In the genomic region with DNA sequence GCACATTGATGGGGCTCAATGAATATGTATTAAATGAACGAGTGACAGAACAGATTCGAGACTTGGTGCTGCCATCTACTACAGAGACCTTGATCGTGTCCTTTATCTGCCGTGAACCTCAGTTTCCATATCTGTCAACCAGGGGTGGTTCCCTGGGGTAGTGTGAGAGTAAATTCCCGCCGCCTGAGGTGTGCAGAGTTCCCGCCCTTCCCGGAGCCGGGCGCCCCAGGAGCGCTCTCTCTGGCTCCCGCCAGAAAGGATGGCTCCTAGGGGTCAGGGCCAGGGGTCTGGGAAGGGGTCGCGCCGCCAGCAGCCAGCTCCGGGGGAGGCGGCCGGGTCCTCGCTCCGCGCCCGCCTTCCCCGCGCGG, we compare ENCODE assay signal across 9 cellular contexts. TPM values are rescaled to one million over a fixed set of nuclear protein-coding genes. Genes with fewer than 3 reads are reported as not detected.
A peak's percentile ranks its signal among the peaks of the same experiment; 100 is the strongest.
DNase-seq lines count a peak whose midpoint lies in the region; ATAC-seq, FAIRE-seq and TF ChIP-seq lines count a peak whose summit lies in the region.
"Had no signal": no experiment of that assay in that cellular context is flagged by ENCODE, and none has a peak within 500 bp of the region (broad histone marks: within the 10 kb centered on the region; RNA-seq: fewer than 3 reads in every experiment).

No MANE protein-coding gene starts in this region.

- H3K4me1 ChIP-seq in iPS DF 6.9 (ENCODE audit: control insufficient read depth, insufficient read depth, low read length) (0 out of 2 replicates have a peak, but pooled peaks cover 1% of the 10 kb centered on the region), small intestine (ENCODE audit: control insufficient read depth in 2 of 2, insufficient read depth in 1 of 2, low read depth in 1 of 2, low read length in 1 of 2) (peaks cover 0 to 3% of the 10 kb centered on the region in 2 donors), thyroid gland (peaks cover 35 to 36% of the 10 kb centered on the region in 2 donors)

- DNase-seq in NCI-H146 treated with DMSO at 0.1 percent for 48 hours (lab: John Stamatoyannopoulos, UW; ENCODE audit: unreplicated experiment) (peak; percentile 15), NCI-H146 (lab: John Stamatoyannopoulos, UW) (no peak), WTC11 (ENCODE audit: low spot score) (no peak), iPS DF 6.9 (ENCODE audit: low read depth, low spot score) (no peak), small intestine (no peak), thyroid gland (no peak), amniotic stem cell (lab: John Stamatoyannopoulos, UW) (no peak)
- no peak for DNase-seq in stimulated activated CD8-positive, alpha-beta memory T cell treated with anti-CD3 and anti-CD28 coated beads, Interleukin-4, amount 100 ng/mL, for 48 hours
- DNase-seq: kidney glomerular epithelial cell had no signal

- H3K36me3 Mint-ChIP-seq in WTC11 = no peaks in the 10 kb centered on the region

- peaks cover 89% of the 10 kb centered on the region for H3K27me3 Mint-ChIP-seq in WTC11 (ENCODE audit: low read depth)

- no peaks in the 10 kb centered on the region for H3K36me3 ChIP-seq in iPS DF 6.9 (ENCODE audit: control insufficient read depth, insufficient read depth, low read length)
- H3K36me3 ChIP-seq in small intestine (ENCODE audit: control insufficient read depth in 2 of 2, insufficient read depth in 2 of 2, low read length in 2 of 2) = no peaks in the 10 kb centered on the region
- no peaks in the 10 kb centered on the region for H3K36me3 ChIP-seq in thyroid gland

- intact Hi-C loops in thyroid gland (cut with DNase I) = no loop called here

- H3K4me3 Mint-ChIP-seq in WTC11 = peak overlapping the region; percentile 75

- FAIRE-seq in small intestine (lab: Jason Lieb, UNC) = no peak

- H3K27ac Mint-ChIP-seq in WTC11 = no peak overlapping the region

- H3K4me3 ChIP-seq in iPS DF 6.9 (ENCODE audit: low read length) (peak overlapping the region; percentile 67; the same call in 1 of the 2 replicates), small intestine (ENCODE audit: low read depth in 1 of 2, low read length in 2 of 2) (peak overlapping the region; percentile 36 to 77), thyroid gland (replicated peaks in 1 of 3) (peak overlapping the region in 1 of 3 donors; percentile 53)

- no peaks in the 10 kb centered on the region for H3K9me3 Mint-ChIP-seq in WTC11

- WGBS in iPS DF 6.9 (ENCODE audit: insufficient coverage, insufficient read length) = no CpG with 5 or more reads among the region's 25 CpGs
- 3% methylated on average over 14 to 25 of the region's 25 CpGs for WGBS in small intestine, 3 donors
- 12 to 41% methylated on average over 3 to 11 of the region's 25 CpGs for WGBS in thyroid gland, 2 donors

- peaks cover 16% of the 10 kb centered on the region for H3K4me1 Mint-ChIP-seq in WTC11

- TF ChIP-seq POLR2A in thyroid gland (IDR thresholded peaks at IDR 0.05) = no peak

- H3K27ac ChIP-seq in iPS DF 6.9 (ENCODE audit: low read length) (no peak overlapping the region), small intestine (ENCODE audit: low read depth in 1 of 2, low read length in 1 of 2) (no peak overlapping the region), thyroid gland (peak overlapping the region in 1 of 3 donors; percentile 67)

- CTCF ChIA-PET in WTC11 (lab: Charles Lee) = interaction anchor here (0.6 to 1.1 kb wide), 4 partner anchors 16 to 322 kb away, joined by 3 to 4 read pairs (median 4); no protein-coding TSS in a partner anchor

- H3K27me3 ChIP-seq in iPS DF 6.9 (ENCODE audit: control insufficient read depth, insufficient read depth, low read length) (peaks cover 25% of the 10 kb centered on the region), small intestine (ENCODE audit: control insufficient read depth in 2 of 2, insufficient read depth in 2 of 2, low read length in 2 of 2) (peaks cover 0 to 8% of the 10 kb centered on the region in 2 donors), thyroid gland (no peaks in the 10 kb centered on the region)

- POLR2A ChIA-PET in WTC11 (lab: Charles Lee) = interaction anchor here (1.1 kb wide), 1 partner anchor 14 kb away, joined by 3 read pairs; no protein-coding TSS in a partner anchor

- peak; percentile 50 for ATAC-seq in WTC11

- no peaks in the 10 kb centered on the region for H3K9me3 ChIP-seq in iPS DF 6.9 (ENCODE audit: control insufficient read depth, insufficient read depth, low read length)
- no peaks in the 10 kb centered on the region for H3K9me3 ChIP-seq in small intestine (ENCODE audit: control insufficient read depth, low read depth)
- no peaks in the 10 kb centered on the region for H3K9me3 ChIP-seq in thyroid gland

- TF ChIP-seq CTCF in WTC11 (IDR thresholded peaks at IDR 0.05) (no peak), thyroid gland (IDR thresholded peaks at IDR 0.05) (no peak)

TF ChIP-seq in WTC11, 78 proteins besides CTCF, POLR2A, EP300 and RAD21:
- TF ChIP-seq MYBL2 (CRISPR knock-in tag; IDR thresholded peaks at IDR 0.05) = no peak
- TF ChIP-seq, protein P1, sequence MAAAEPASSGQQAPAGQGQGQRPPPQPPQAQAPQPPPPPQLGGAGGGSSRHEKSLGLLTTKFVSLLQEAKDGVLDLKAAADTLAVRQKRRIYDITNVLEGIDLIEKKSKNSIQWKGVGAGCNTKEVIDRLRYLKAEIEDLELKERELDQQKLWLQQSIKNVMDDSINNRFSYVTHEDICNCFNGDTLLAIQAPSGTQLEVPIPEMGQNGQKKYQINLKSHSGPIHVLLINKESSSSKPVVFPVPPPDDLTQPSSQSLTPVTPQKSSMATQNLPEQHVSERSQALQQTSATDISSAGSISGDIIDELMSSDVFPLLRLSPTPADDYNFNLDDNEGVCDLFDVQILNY (CRISPR knock-in tag; IDR thresholded peaks at IDR 0.05) = 0 out of 2 replicates have a peak, but pooled peaks have one; percentile 10

RNA-seq across cellular contexts. Expression of a gene that starts 0.3 kb away (rescaled TPM):
- total RNA-seq in WTC11 (2021) = 0.11 to 0.14 TPM (median 0.11 TPM) in 3 replicates
- polyA plus RNA-seq in small intestine = 1 to 10 TPM; 1.6 to 5.1 (median 2.5) TPM
- 10 to 100 TPM; 15.5 to 29.8 (median 17.6) TPM for total RNA-seq in thyroid gland

Comparison
In these comparisons a context has a peak if more than half of its experiments do, and no peak if none do; other contexts are left out.
1. RNA of a gene that starts 0.3 kb away (total RNA-seq): 15.5 to 29.8 TPM in thyroid gland; 0.11 to 0.14 TPM in WTC11; every median in the first group is over 10 times any median in the second.